33 cellular contexts compared by ENCODE assay signal in genomic region chr11:124578761-124579160, GRCh38. TPM values are rescaled to one million over a fixed set of nuclear protein-coding genes. Genes with fewer than 3 reads are reported as not detected.
"Had no signal": no experiment of that assay in that cellular context is flagged by ENCODE, and none has a peak within 500 bp of the region (broad histone marks: within the 10 kb centered on the region; RNA-seq: fewer than 3 reads in every experiment).

No MANE protein-coding gene starts in this region.

- FAIRE-seq: endometrium, frontal cortex, islet of Langerhans, keratinocyte had no signal

- H3K4me3 Mint-ChIP-seq: dendritic cell treated with granulocyte-macrophage colony-stimulating factor and Interleukin-4, amounts not matched to agents 40 ng/mL and 50 ng/mL, for 4 days; effector memory CD8-positive, alpha-beta T cell; endodermal cell; mesothelial cell of epicardium; naive B cell had no signal

- H3K9me3 ChIP-seq: colonic mucosa, esophagus squamous epithelium, lower lobe of right lung, mucosa of descending colon had no signal

- H3K27ac ChIP-seq: colonic mucosa, epithelial cell of prostate, esophagus squamous epithelium, foreskin keratinocyte, gastroesophageal sphincter, heart right ventricle, left lung, lower lobe of right lung had no signal

- H3K4me3 ChIP-seq: colonic mucosa, esophagus squamous epithelium, gastroesophageal sphincter, heart right ventricle, left lung, lower lobe of right lung, mucosa of descending colon had no signal

- H3K27ac Mint-ChIP-seq: dendritic cell treated with granulocyte-macrophage colony-stimulating factor and Interleukin-4, amounts not matched to agents 40 ng/mL and 50 ng/mL, for 4 days; effector memory CD8-positive, alpha-beta T cell; endodermal cell; mesothelial cell of epicardium; naive B cell had no signal

- H3K36me3 Mint-ChIP-seq: mesothelial cell of epicardium, naive B cell had no signal

- DNase-seq: colonic mucosa; cortex of kidney; effector CD8-positive, alpha-beta T cell; effector memory CD8-positive, alpha-beta T cell; endodermal cell; erythroblast; esophagus squamous epithelium; foreskin keratinocyte; heart right ventricle; hippocampal formation; left cardiac atrium; left lung; left ventricle myocardium superior; lower lobe of right lung; mesenchymal stem cell; mucosa of descending colon; naive B cell had no signal

- ATAC-seq: effector memory CD8-positive, alpha-beta T cell; esophagus mucosa; foreskin keratinocyte; gastroesophageal sphincter; left lung; lower lobe of right lung; mucosa of descending colon had no signal

- H3K4me1 ChIP-seq: colonic mucosa, esophagus squamous epithelium, foreskin keratinocyte, gastroesophageal sphincter, left lung, lower lobe of right lung had no signal

- H3K9me3 Mint-ChIP-seq: dendritic cell treated with granulocyte-macrophage colony-stimulating factor and Interleukin-4, amounts not matched to agents 40 ng/mL and 50 ng/mL, for 4 days; effector memory CD8-positive, alpha-beta T cell; endodermal cell; naive B cell had no signal

- H3K36me3 ChIP-seq: colonic mucosa, esophagus squamous epithelium, gastroesophageal sphincter, heart right ventricle, left lung, lower lobe of right lung had no signal

- H3K27me3 Mint-ChIP-seq: dendritic cell treated with granulocyte-macrophage colony-stimulating factor and Interleukin-4, amounts not matched to agents 40 ng/mL and 50 ng/mL, for 4 days had no signal

- H3K27me3 ChIP-seq: colonic mucosa, gastroesophageal sphincter, heart right ventricle, left lung had no signal

- H3K4me1 Mint-ChIP-seq: mesothelial cell of epicardium, naive B cell had no signal

RNA-seq across cellular contexts. Expression of gene OR8A1, which starts 9.0 kb away (rescaled TPM):
- total RNA-seq: colonic mucosa, dermis microvascular lymphatic vessel endothelial cell, esophagus mucosa, esophagus squamous epithelium, fibroblast of villous mesenchyme, foreskin keratinocyte, frontal cortex, gastroesophageal sphincter, heart right ventricle, kidney epithelial cell, left cardiac atrium, left lung, left ventricle myocardium superior, lower leg skin, lower lobe of right lung, lung microvascular endothelial cell, mesenteric fat pad, mesothelial cell of epicardium, mucosa of descending colon, myocyte had no signal
- polyA plus RNA-seq: foreskin keratinocyte, heart right ventricle, keratinocyte had no signal

RNA-seq across cellular contexts. Expression of gene PANX3, which starts 32.5 kb away (rescaled TPM):
- total RNA-seq: colonic mucosa, dermis microvascular lymphatic vessel endothelial cell, endodermal cell, esophagus mucosa, esophagus squamous epithelium, fibroblast of villous mesenchyme, foreskin keratinocyte, frontal cortex, heart right ventricle, kidney epithelial cell, left cardiac atrium, left lung, left ventricle myocardium superior, lower leg skin, lower lobe of right lung, lung microvascular endothelial cell, mesenteric fat pad, mesothelial cell of epicardium, mucosa of descending colon, myocyte had no signal
- polyA plus RNA-seq: foreskin keratinocyte, heart right ventricle, keratinocyte had no signal

RNA-seq across cellular contexts. Expression of gene OR8B12, which starts 35.3 kb away (rescaled TPM):
- total RNA-seq: colonic mucosa, dermis microvascular lymphatic vessel endothelial cell, endodermal cell, esophagus mucosa, esophagus squamous epithelium, fibroblast of villous mesenchyme, foreskin keratinocyte, frontal cortex, gastroesophageal sphincter, heart right ventricle, kidney epithelial cell, left cardiac atrium, left lung, left ventricle myocardium superior, lower leg skin, lower lobe of right lung, lung microvascular endothelial cell, mesenteric fat pad, mesothelial cell of epicardium, mucosa of descending colon, myocyte had no signal
- polyA plus RNA-seq: foreskin keratinocyte, heart right ventricle, keratinocyte had no signal
